13 cellular contexts compared by ENCODE assay signal in genomic region chr21:29462475-29462874, GRCh38.
"Had no signal": no experiment of that assay in that cellular context is flagged by ENCODE, and none has a peak within 500 bp of the region (broad histone marks: within the 10 kb centered on the region; RNA-seq: fewer than 3 reads in every experiment).

No MANE protein-coding gene starts in this region.

- DNase-seq: activated CD4-positive, alpha-beta T cell treated with anti-CD3 and anti-CD28 coated beads, Interleukin-2, amount 50 U/mL, for 1 hour; activated naive CD8-positive, alpha-beta T cell treated with anti-CD3 and anti-CD28 coated beads for 36 hours; mammary epithelial cell; mucosa of descending colon; naive thymus-derived CD8-positive, alpha-beta T cell; pancreas; spleen; stomach; testis; upper lobe of left lung had no signal

- ATAC-seq: activated CD4-positive, CD25-positive, alpha-beta regulatory T cell treated with anti-CD3 and anti-CD28 coated beads, Interleukin-2, amount 50 U/mL, for 24 hours; esophagus mucosa; mucosa of descending colon; naive thymus-derived CD8-positive, alpha-beta T cell; pancreas; sciatic nerve had no signal
